Comparison of ENCODE assay signal across 8 cellular contexts in the genomic region with DNA sequence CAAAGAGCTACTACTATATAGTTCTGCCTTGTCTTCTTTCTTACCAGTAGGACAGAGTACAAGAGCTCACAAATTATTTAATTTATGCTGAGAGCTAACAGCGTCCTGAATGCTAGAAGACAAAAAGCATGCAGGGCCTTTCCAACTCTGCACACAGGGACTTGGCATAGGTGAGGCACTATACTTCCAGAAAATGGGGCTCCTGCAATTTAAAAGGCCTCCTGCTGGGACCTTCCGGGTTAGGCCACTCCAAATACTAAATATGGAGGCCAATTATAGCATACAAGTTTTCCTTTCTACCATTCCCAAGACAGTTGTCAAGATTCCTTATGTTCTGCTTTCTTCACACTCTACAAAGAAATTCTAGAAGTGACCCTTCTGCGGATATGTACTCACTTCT. TPM values are rescaled to one million over a fixed set of nuclear protein-coding genes. Genes with fewer than 3 reads are reported as not detected.
DNase-seq lines count a peak whose midpoint lies in the region; ATAC-seq, FAIRE-seq and TF ChIP-seq lines count a peak whose summit lies in the region.

No MANE protein-coding gene starts in this region.

- H3K4me1 ChIP-seq in H1 (replicated peaks in 1 of 4; ENCODE audit: control insufficient read depth in 3 of 4, insufficient read depth in 4 of 4, low read length in 3 of 4): no peaks in the 10 kb centered on the region
- H3K4me1 ChIP-seq in neural progenitor cell: peaks cover 16% of the 10 kb centered on the region

- H3K4me3 ChIP-seq in H1 (ENCODE audit: extremely low read depth in 1 of 4, insufficient read depth in 2 of 4, low read depth in 3 of 4, low read length in 4 of 4) (peak overlapping the region; percentile 73 to 100 (median 98)), neural progenitor cell (peak overlapping the region; percentile 89)

- POLR2A ChIA-PET in H1 (lab: Charles Lee; ENCODE audit: partially characterized antibody): interaction anchor here (0.7 to 2.6 kb wide), 8 partner anchors 10 to 142 kb away, joined by 3 to 22 read pairs (median 6); a partner anchor contains a TSS

- peak overlapping the region; percentile 60 to 85 for H3K4me2 ChIP-seq in H1 (ENCODE audit: insufficient read depth in 1 of 2, low read depth in 2 of 2, low read length in 2 of 2)
- H3K4me2 ChIP-seq in neural progenitor cell: peak overlapping the region; percentile 85

- TF ChIP-seq POLR2A in H1 (IDR thresholded peaks at IDR 0.05; ENCODE audit: control extremely low read depth in 1 of 2, low read depth in 2 of 2, low read length in 2 of 2): no peak

- no peaks in the 10 kb centered on the region for H3K9me3 Mint-ChIP-seq in neural progenitor cell

- peaks cover 10 to 58% of the 10 kb centered on the region in 2 experiments for H3K79me2 ChIP-seq in H1 (ENCODE audit: control insufficient read depth in 1 of 2, insufficient read depth in 2 of 2, low read length in 2 of 2)
- H3K79me2 ChIP-seq in neural progenitor cell (ENCODE audit: low read depth): peaks cover 57% of the 10 kb centered on the region

- H3K4me3 Mint-ChIP-seq in neural progenitor cell: peak overlapping the region; percentile 97

- H2BK120ac ChIP-seq in H1 (replicated peaks; ENCODE audit: low read depth, low read length): no peak overlapping the region

- no peaks in the 10 kb centered on the region for H3K27me3 ChIP-seq in H1 (replicated peaks in 1 of 4; ENCODE audit: control insufficient read depth in 3 of 4, extremely low read depth in 1 of 4, insufficient read depth in 3 of 4, low read length in 3 of 4)
- peaks cover 28% of the 10 kb centered on the region for H3K27me3 ChIP-seq in neural progenitor cell

- no peak overlapping the region for H3K14ac ChIP-seq in H1 (ENCODE audit: insufficient read length)

- peak overlapping the region; percentile 60 for H4K5ac ChIP-seq in H1 (ENCODE audit: insufficient read length, low read depth, low read length)

- H4K20me1 ChIP-seq in H1 (replicated peaks in 1 of 2; ENCODE audit: control insufficient read depth in 1 of 2, insufficient read depth in 2 of 2, low read length in 2 of 2): peaks cover 2% of the 10 kb centered on the region in 2 experiments
- peaks cover 19% of the 10 kb centered on the region for H4K20me1 ChIP-seq in neural progenitor cell (ENCODE audit: low read depth)

- no peaks in the 10 kb centered on the region for H3K36me3 Mint-ChIP-seq in neural progenitor cell

- H2BK12ac ChIP-seq in H1 (ENCODE audit: low read depth, low read length): no peak overlapping the region

- H3K36me3 ChIP-seq in H1 (ENCODE audit: control insufficient read depth in 2 of 4, insufficient read depth in 4 of 4, low read length in 3 of 4): peaks cover 0 to 41% (median 9%) of the 10 kb centered on the region in 4 experiments; a peak in 7 of 8 replicates
- peaks cover 4% of the 10 kb centered on the region for H3K36me3 ChIP-seq in neural progenitor cell

- H2AK5ac ChIP-seq in H1 (ENCODE audit: low read depth, low read length): no peak overlapping the region

- no peak overlapping the region for H2AFZ ChIP-seq in H1 (ENCODE audit: low read length)
- no peak overlapping the region for H2AFZ ChIP-seq in neural progenitor cell (replicated peaks)

- CTCF ChIA-PET in H1 (lab: Charles Lee; ENCODE audit: partially characterized antibody): interaction anchor here (1.0 to 2.5 kb wide), 3 partner anchors 10 to 21 kb away, joined by 3 to 13 read pairs (median 3); a partner anchor contains a TSS

- 2% methylated on average over 3 of the region's 3 CpGs; no CpG with 5 or more reads in 1 of the 2 experiments for WGBS in H1 (ENCODE audit: extremely low coverage in 1 of 2, insufficient coverage in 1 of 2, insufficient read length in 1 of 2, insufficient replicate concordance in 2 of 2, low coverage in 1 of 2, low lambda C conversion rate in 2 of 2, missing lambda C conversion rate in 1 of 2), 2 experiments

- no peak overlapping the region for H3K56ac ChIP-seq in H1 (replicated peaks; ENCODE audit: insufficient read length, low read depth, low read length)

- no peak overlapping the region for H2BK5ac ChIP-seq in H1 (ENCODE audit: low read depth, low read length)

- H3K27ac Mint-ChIP-seq in neural progenitor cell: peak overlapping the region; percentile 46

- peak; percentile 14 for ATAC-seq in GM21528 (IDR thresholded peaks at IDR 0.05; ENCODE audit: low FRiP score, unreplicated experiment)
- no peak for ATAC-seq in HG03097 (IDR thresholded peaks at IDR 0.05; ENCODE audit: low FRiP score, unreplicated experiment)
- no peak for ATAC-seq in HG03196 (IDR thresholded peaks at IDR 0.05; ENCODE audit: unreplicated experiment)

- H3F3A ChIP-seq in neural progenitor cell (ENCODE audit: low read depth): peaks cover 5% of the 10 kb centered on the region

- H2BK15ac ChIP-seq in H1 (ENCODE audit: low read length): no peak overlapping the region

- TF ChIP-seq EP300 in H1 (IDR thresholded peaks at IDR 0.05; ENCODE audit: borderline replicate concordance in 1 of 2, low read depth in 2 of 2, low read length in 2 of 2): no peak

- no peak overlapping the region for H3K4ac ChIP-seq in H1 (replicated peaks; ENCODE audit: insufficient read length, low read depth, low read length)

- no peak for TF ChIP-seq RAD21 in H1 (IDR thresholded peaks at IDR 0.05 in 1 of 2, conservative IDR thresholded peaks at IDR 0.05 in 1 of 2; ENCODE audit: low read depth in 2 of 2, low read length in 2 of 2)

- peak overlapping the region; percentile 96 for H3K27ac ChIP-seq in C4-2B
- peak overlapping the region; percentile 42; the same call in 1 of the 2 replicates for H3K27ac ChIP-seq in H1 (ENCODE audit: low read depth, low read length)
- no peak overlapping the region for H3K27ac ChIP-seq in neural progenitor cell
- H3K27ac ChIP-seq in substantia nigra (ENCODE audit: low read depth, low read length, poor library complexity, severe bottlenecking): no peak overlapping the region

- no peak overlapping the region for H3K23ac ChIP-seq in H1 (ENCODE audit: insufficient read length)

- H3K23me2 ChIP-seq in H1 (ENCODE audit: low read depth, low read length): peaks cover 3% of the 10 kb centered on the region

- no peaks in the 10 kb centered on the region for H3K9me3 ChIP-seq in H1 (ENCODE audit: insufficient read depth in 2 of 2, low read depth in 1 of 2, low read length in 1 of 2)
- H3K9me3 ChIP-seq in neural progenitor cell (ENCODE audit: low read depth): no peaks in the 10 kb centered on the region

- no peak overlapping the region for H3K18ac ChIP-seq in H1 (ENCODE audit: extremely low read depth, low read length)

- no peak overlapping the region for H2BK20ac ChIP-seq in H1 (ENCODE audit: low read length)

- H4K91ac ChIP-seq in H1 (replicated peaks; ENCODE audit: insufficient read length, low read length): no peak overlapping the region

- H3K4me1 Mint-ChIP-seq in neural progenitor cell: peaks cover 20% of the 10 kb centered on the region

- DNase-seq in H1 (ENCODE audit: low read depth in 1 of 2, low spot score in 2 of 2): no peak
- DNase-seq in neural progenitor cell (ENCODE audit: low spot score): peak; percentile 16
- no peak for DNase-seq in substantia nigra (lab: John Stamatoyannopoulos, UW)

- no peaks in the 10 kb centered on the region for H3K79me1 ChIP-seq in H1 (ENCODE audit: low read depth, low read length)

- peaks cover 2% of the 10 kb centered on the region for H3K27me3 Mint-ChIP-seq in neural progenitor cell (ENCODE audit: insufficient read depth, low read depth)

- no peak for FAIRE-seq in H1 (lab: Jason Lieb, UNC)

- no peak for TF ChIP-seq CTCF in C4-2B (conservative IDR thresholded peaks at IDR 0.05)
- no peak for TF ChIP-seq CTCF in H1 (IDR thresholded peaks at IDR 0.05; ENCODE audit: control extremely low read depth in 1 of 3, insufficient read depth in 1 of 3, low read depth in 1 of 3, low read length in 3 of 3)
- TF ChIP-seq CTCF in neural progenitor cell (IDR thresholded peaks at IDR 0.05): no peak

- no peak overlapping the region for H4K8ac ChIP-seq in H1 (ENCODE audit: extremely low read depth, insufficient read depth, low read length)

- peak overlapping the region; percentile 29 to 88 (median 64); a peak in 5 of 7 replicates for H3K9ac ChIP-seq in H1 (replicated peaks in 1 of 4; ENCODE audit: extremely low read depth in 1 of 4, low read depth in 3 of 4, low read length in 3 of 4)
- H3K9ac ChIP-seq in neural progenitor cell: peak overlapping the region; percentile 29

TF ChIP-seq in PFSK-1, 5 proteins besides CTCF, POLR2A, EP300 and RAD21:
- TF ChIP-seq POLR2AphosphoS5 (IDR thresholded peaks at IDR 0.05; ENCODE audit: low read depth, low read length) (no peak), TAF1 (IDR thresholded peaks at IDR 0.05; ENCODE audit: borderline replicate concordance, insufficient read depth, low read length) (peak; percentile 44; the same call in 1 of the 2 replicates)

TF ChIP-seq in H1, 55 proteins besides CTCF, POLR2A, EP300 and RAD21 (continues in another document):
- TF ChIP-seq JUND (IDR thresholded peaks at IDR 0.05; ENCODE audit: low read length) (no peak), SP4 (IDR thresholded peaks at IDR 0.05; ENCODE audit: low read length) (no peak), CBX8 (IDR thresholded peaks at IDR 0.05; ENCODE audit: borderline replicate concordance, low read depth, low read length) (no peak), GTF2F1 (IDR thresholded peaks at IDR 0.05; ENCODE audit: borderline replicate concordance, low read depth, low read length) (no peak)

RNA-seq across cellular contexts. Expression of a gene that starts 0.9 kb away (rescaled TPM):
- 55.0 TPM for polyA plus RNA-seq in PFSK-1 (2012; ENCODE audit: insufficient read length, low read depth)
- total RNA-seq in H1 (2021; fragmentation: NEBNext Ultra II Directional; extraction: Animal tissue kit (Norgen Biotek cat#: 25700)): 95.4 and 95.8 TPM in 2 replicates
- polyA plus RNA-seq in H1 (2011; rRNA removed): 60.3 and 76.1 TPM in 2 replicates
- 86.5 TPM for polyA plus RNA-seq in H1 (2011; cell fraction: cytosol; rRNA removed)
- 68.4 TPM for polyA plus RNA-seq in H1 (2011; cell fraction: nucleus; rRNA removed)
- polyA plus RNA-seq in H1 (2012, experiment 1 of 2): 69.5 to 131 TPM (median 77.0 TPM) in 4 replicates
- 52.8 TPM for polyA plus RNA-seq in H1 (2012, experiment 2 of 2)
- polyA plus RNA-seq in H1 (2013, experiment 1 of 2): 148 TPM
- 154 TPM for polyA plus RNA-seq in H1 (2013, experiment 2 of 2)
- 20.7 and 22.3 TPM in 2 replicates for polyA minus RNA-seq in H1 (2011; rRNA and poly(A)+ RNA removed)
- polyA minus RNA-seq in H1 (2011; cell fraction: cytosol; rRNA and poly(A)+ RNA removed): 60.8 TPM
- 53.6 TPM for polyA minus RNA-seq in H1 (2011; cell fraction: nucleus; rRNA and poly(A)+ RNA removed)
- 75.9 and 77.1 TPM in 2 replicates for total RNA-seq in neural progenitor cell (ENCODE audit: low replicate concordance)

RNA-seq across cellular contexts. Expression of a gene that starts 18.2 kb away (rescaled TPM):
- polyA plus RNA-seq in PFSK-1 (2012; ENCODE audit: insufficient read length, low read depth): 6.4 TPM
- 12.0 and 12.7 TPM in 2 replicates for total RNA-seq in H1 (2021; fragmentation: NEBNext Ultra II Directional; extraction: Animal tissue kit (Norgen Biotek cat#: 25700))
- polyA plus RNA-seq in H1 (2011; rRNA removed): 2.7 and 6.2 TPM in 2 replicates
- polyA plus RNA-seq in H1 (2011; cell fraction: cytosol; rRNA removed): 5.5 TPM
- 4.8 TPM for polyA plus RNA-seq in H1 (2011; cell fraction: nucleus; rRNA removed)
- polyA plus RNA-seq in H1 (2012, experiment 1 of 2): 10.8 to 13.0 TPM (median 11.8 TPM) in 4 replicates
- 0.98 TPM for polyA plus RNA-seq in H1 (2012, experiment 2 of 2)
- 2.8 TPM for polyA plus RNA-seq in H1 (2013, experiment 1 of 2)
- 2.4 TPM for polyA plus RNA-seq in H1 (2013, experiment 2 of 2)
- polyA minus RNA-seq in H1 (2011; rRNA and poly(A)+ RNA removed): 17.9 and 30.0 TPM in 2 replicates
- polyA minus RNA-seq in H1 (2011; cell fraction: cytosol; rRNA and poly(A)+ RNA removed): 8.4 TPM
- polyA minus RNA-seq in H1 (2011; cell fraction: nucleus; rRNA and poly(A)+ RNA removed): 37.3 TPM
- total RNA-seq in neural progenitor cell (ENCODE audit: low replicate concordance): 51.7 and 61.1 TPM in 2 replicates

Comparison
In these comparisons a context has a peak if more than half of its experiments do, and no peak if none do; other contexts are left out.
1. H3K27ac ChIP-seq: peak in C4-2B (single experiment) and H1 (single experiment); none in neural progenitor cell (single experiment) and substantia nigra (single experiment).